Comparison of ENCODE assay signal across 23 cellular contexts in genomic region chr12:72178871-72179270, GRCh38.
"Had no signal": no experiment of that assay in that cellular context is flagged by ENCODE, and none has a peak within 500 bp of the region (broad histone marks: within the 10 kb centered on the region; RNA-seq: fewer than 3 reads in every experiment).

No MANE protein-coding gene starts in this region.

- H3K27ac ChIP-seq: colonic mucosa, epithelial cell of prostate, esophagus squamous epithelium, gastrocnemius medialis, heart right ventricle, left lung, lower lobe of right lung had no signal

- ATAC-seq: effector memory CD8-positive, alpha-beta T cell; esophagus mucosa; gastrocnemius medialis; heart right ventricle; left cardiac atrium; left lung; left ventricle myocardium superior; lower lobe of right lung; mucosa of descending colon had no signal

- H3K9me3 ChIP-seq: colonic mucosa, esophagus squamous epithelium, gastrocnemius medialis, heart right ventricle, left lung, lower lobe of right lung, mucosa of descending colon had no signal

- DNase-seq: colonic mucosa; cortex of kidney; effector CD8-positive, alpha-beta T cell; effector memory CD8-positive, alpha-beta T cell; endodermal cell; erythroblast; esophagus squamous epithelium; foreskin fibroblast; foreskin melanocyte; gastrocnemius medialis; glutamatergic neuron; head of caudate nucleus; heart right ventricle; hippocampal formation; left cardiac atrium; left lung; left ventricle myocardium superior; lower lobe of right lung; mesenchymal stem cell; mucosa of descending colon; naive B cell had no signal

- H3K4me3 ChIP-seq: colonic mucosa, esophagus squamous epithelium, gastrocnemius medialis, heart right ventricle, left lung, lower lobe of right lung, mucosa of descending colon had no signal

- H3K27me3 ChIP-seq: colonic mucosa, esophagus squamous epithelium, gastrocnemius medialis, heart right ventricle, left lung had no signal

- H3K4me1 ChIP-seq: colonic mucosa, esophagus squamous epithelium, gastrocnemius medialis, heart right ventricle, left lung, lower lobe of right lung had no signal
